Comparison of ENCODE assay signal across 25 cellular contexts in genomic region chr4:1376841-1377605, GRCh38. TPM values are rescaled to one million over a fixed set of nuclear protein-coding genes. Genes with fewer than 3 reads are reported as not detected.
DNase-seq lines count a peak whose midpoint lies in the region; ATAC-seq and TF ChIP-seq lines count a peak whose summit lies in the region.
"Had no signal": no experiment of that assay in that cellular context is flagged by ENCODE, and none has a peak within 500 bp of the region (broad histone marks: within the 10 kb centered on the region; RNA-seq: fewer than 3 reads in every experiment).

No MANE protein-coding gene starts in this region.

- no peak overlapping the region for H4K5ac ChIP-seq in mesendoderm (ENCODE audit: low read length)

- H3K36me3 ChIP-seq in HCT116 (ENCODE audit: control insufficient read depth in 1 of 2, insufficient read depth in 2 of 2, low read length in 2 of 2) (no peaks in the 10 kb centered on the region; a peak in 1 of 4 replicates), mesendoderm (ENCODE audit: control insufficient read depth, insufficient read depth, low read length) (no peaks in the 10 kb centered on the region), sigmoid colon (peaks cover 5 to 68% (median 13%) of the 10 kb centered on the region in 4 donors)
- H3K36me3 ChIP-seq: brain microvascular endothelial cell, transverse colon had no signal

- H2BK5ac ChIP-seq in mesendoderm (ENCODE audit: low read length): no peak overlapping the region

- H3K9me3 Mint-ChIP-seq in chondrocyte (ENCODE audit: low read depth): no peaks in the 10 kb centered on the region
- H3K9me3 Mint-ChIP-seq: activated naive CD8-positive, alpha-beta T cell treated with anti-CD3 and anti-CD28 coated beads for 36 hours; stimulated activated naive CD8-positive, alpha-beta T cell treated with anti-CD3 and anti-CD28 coated beads, Interleukin-15, Interleukin-2, amounts not matched to agents 100 ng/mL and 50 ng/mL, for 24 hours had no signal

- no peak overlapping the region for H2AK5ac ChIP-seq in mesendoderm (ENCODE audit: low read length)

- POLR2A ChIA-PET in HCT116 (lab: Charles Lee): no interaction called here

- H3K9ac ChIP-seq in HCT116 (ENCODE audit: low read length) (no peak overlapping the region), mesendoderm (ENCODE audit: low read length) (no peak overlapping the region)

- no peak overlapping the region for H3K27ac Mint-ChIP-seq in chondrocyte (ENCODE audit: unreplicated experiment)
- H3K27ac Mint-ChIP-seq: activated CD4-positive, alpha-beta T cell treated with anti-CD3 and anti-CD28 coated beads for 36 hours; activated naive CD8-positive, alpha-beta T cell treated with anti-CD3 and anti-CD28 coated beads for 36 hours; stimulated activated naive CD8-positive, alpha-beta T cell treated with anti-CD3 and anti-CD28 coated beads, Interleukin-15, Interleukin-2, amounts not matched to agents 100 ng/mL and 50 ng/mL, for 24 hours had no signal

- no peaks in the 10 kb centered on the region for H3K4me1 Mint-ChIP-seq in chondrocyte (ENCODE audit: low read depth)
- H3K4me1 Mint-ChIP-seq: activated CD4-positive, alpha-beta T cell treated with anti-CD3 and anti-CD28 coated beads for 36 hours; activated naive CD8-positive, alpha-beta T cell treated with anti-CD3 and anti-CD28 coated beads for 36 hours had no signal

- no peaks in the 10 kb centered on the region for H3K27me3 ChIP-seq in HCT116 (ENCODE audit: insufficient read depth, low read length)
- H3K27me3 ChIP-seq in mesendoderm (ENCODE audit: insufficient read depth, low read length, poor library complexity): no peaks in the 10 kb centered on the region
- no peaks in the 10 kb centered on the region for H3K27me3 ChIP-seq in sigmoid colon
- H3K27me3 ChIP-seq: brain microvascular endothelial cell, transverse colon had no signal

- H3K36me3 Mint-ChIP-seq in chondrocyte (ENCODE audit: low read depth): peaks cover 12% of the 10 kb centered on the region

- TF ChIP-seq CTCF in HCT116 (IDR thresholded peaks at IDR 0.05 in 2 of 3, conservative IDR thresholded peaks at IDR 0.05 in 1 of 3; ENCODE audit: borderline replicate concordance in 1 of 3, insufficient read depth in 1 of 3, low read depth in 2 of 3, low read length in 2 of 3) (no peak), chondrocyte (IDR thresholded peaks at IDR 0.05) (no peak), sigmoid colon (IDR thresholded peaks at IDR 0.05) (no peak)

- H3K27ac ChIP-seq in HCT116 (ENCODE audit: low read depth, low read length) (no peak overlapping the region), mesendoderm (ENCODE audit: low read depth, low read length) (no peak overlapping the region), sigmoid colon (no peak overlapping the region)
- H3K27ac ChIP-seq: brain microvascular endothelial cell, coronary artery, HL-60, transverse colon had no signal

- BruUV-seq in HCT116 (replicated peaks; lab: Mats Ljungman, UMichigan): no TSS peak

- intact Hi-C loops in HCT116 (cut with micrococcal nuclease) (no loop called here), sigmoid colon (cut with DNase I) (no loop called here)

- H3K4me3 ChIP-seq in HCT116 (replicated peaks in 1 of 2; ENCODE audit: low read depth in 1 of 2, low read length in 2 of 2) (no peak overlapping the region), mesendoderm (ENCODE audit: low read length) (no peak overlapping the region), sigmoid colon (no peak overlapping the region)
- H3K4me3 ChIP-seq: coronary artery, smooth muscle cell, transverse colon had no signal

- 0 out of 2 replicates have a peak, but pooled peaks have one; percentile 8 for TF ChIP-seq RAD21 in HCT116 (IDR thresholded peaks at IDR 0.05; ENCODE audit: low read depth)

- H2BK15ac ChIP-seq in mesendoderm (replicated peaks; ENCODE audit: low read depth): no peak overlapping the region

- no peak overlapping the region for H3K56ac ChIP-seq in mesendoderm (ENCODE audit: low read length)

- no peak overlapping the region for H3K4me3 Mint-ChIP-seq in chondrocyte (ENCODE audit: unreplicated experiment)
- H3K4me3 Mint-ChIP-seq: activated CD4-positive, alpha-beta T cell treated with anti-CD3 and anti-CD28 coated beads for 36 hours; activated naive CD8-positive, alpha-beta T cell treated with anti-CD3 and anti-CD28 coated beads for 36 hours; stimulated activated naive CD8-positive, alpha-beta T cell treated with anti-CD3 and anti-CD28 coated beads, Interleukin-15, Interleukin-2, amounts not matched to agents 100 ng/mL and 50 ng/mL, for 24 hours had no signal

- no peak overlapping the region for H4K8ac ChIP-seq in mesendoderm (ENCODE audit: low read depth, low read length)

- H3K4me1 ChIP-seq in HCT116 (ENCODE audit: control insufficient read depth in 1 of 2, insufficient read depth in 2 of 2, low read length in 2 of 2): no peaks in the 10 kb centered on the region
- H3K4me1 ChIP-seq in mesendoderm (ENCODE audit: control insufficient read depth, low read depth, low read length): no peaks in the 10 kb centered on the region
- H3K4me1 ChIP-seq in sigmoid colon: no peaks in the 10 kb centered on the region
- H3K4me1 ChIP-seq: transverse colon had no signal

- TF ChIP-seq EP300 in sigmoid colon (IDR thresholded peaks at IDR 0.05): no peak

- H3K9me2 ChIP-seq in HCT116 (ENCODE audit: insufficient read depth): no peaks in the 10 kb centered on the region

- H3K79me1 ChIP-seq in mesendoderm (ENCODE audit: low read length): no peaks in the 10 kb centered on the region

- no peak overlapping the region for H3K23ac ChIP-seq in mesendoderm (ENCODE audit: low read length)

- no peak overlapping the region for H2BK120ac ChIP-seq in mesendoderm (ENCODE audit: low read depth, low read length)

- no peak overlapping the region for H3K4ac ChIP-seq in mesendoderm (ENCODE audit: low read depth, low read length)

- no peak overlapping the region for H3K4me2 ChIP-seq in HCT116 (ENCODE audit: low read length)
- no peak overlapping the region for H3K4me2 ChIP-seq in mesendoderm (ENCODE audit: low read length)
- H3K4me2 ChIP-seq: smooth muscle cell had no signal

- no peak overlapping the region for H3K18ac ChIP-seq in mesendoderm (ENCODE audit: low read length)

- WGBS in mesendoderm (ENCODE audit: extremely low coverage, insufficient coverage, low lambda C conversion rate): no CpG with 5 or more reads among the region's 32 CpGs
- 92 to 95% methylated on average over 32 of the region's 32 CpGs for WGBS in sigmoid colon, 2 donors

- ATAC-seq in HCT116 (peak; percentile 41; the same call in 1 of the 2 replicates), GM21825 (IDR thresholded peaks at IDR 0.05; ENCODE audit: unreplicated experiment) (no peak), GM19324 (IDR thresholded peaks at IDR 0.05; ENCODE audit: low FRiP score, unreplicated experiment) (no peak)
- ATAC-seq: activated CD4-positive, alpha-beta T cell treated with anti-CD3 and anti-CD28 coated beads for 36 hours had no signal

- no peaks in the 10 kb centered on the region for H3K9me3 ChIP-seq in HCT116 (ENCODE audit: control insufficient read depth in 1 of 2, insufficient read depth in 1 of 2, low read depth in 1 of 2, low read length in 2 of 2)
- H3K9me3 ChIP-seq in sigmoid colon: no peaks in the 10 kb centered on the region
- H3K9me3 ChIP-seq: transverse colon had no signal

- H4K20me1 ChIP-seq in HCT116 (ENCODE audit: insufficient read depth): no peaks in the 10 kb centered on the region

- RAD21 ChIA-PET in HCT116 (lab: Charles Lee; ENCODE audit: low non-redundant PET in 1 of 2, low total read pairs in 2 of 2, uncharacterized antibody in 2 of 2, unreplicated experiment in 2 of 2): no interaction called here

- DNase-seq in HCT116 (ENCODE audit: low read depth, low spot score) (no peak), chondrocyte (ENCODE audit: low spot score) (peak; percentile 90), mesendoderm (peak; percentile 27), sigmoid colon (peak; percentile 55), LoVo (ENCODE audit: low spot score) (no peak), ureter (ENCODE audit: low spot score) (no peak)
- DNase-seq: activated CD4-positive, alpha-beta T cell treated with anti-CD3 and anti-CD28 coated beads for 36 hours; activated naive CD8-positive, alpha-beta T cell treated with anti-CD3 and anti-CD28 coated beads for 36 hours; brain microvascular endothelial cell; COR-L47; IMR-90; NCI-H1436; NCI-H2171; NCI-H526 treated with DMSO at 0.1 percent for 48 hours; stimulated activated CD4-positive, alpha-beta T cell treated with anti-CD3 and anti-CD28 coated beads, Interleukin-4, amount 100 ng/mL, for 1 hour; transverse colon had no signal

- no peaks in the 10 kb centered on the region for H3K27me3 Mint-ChIP-seq in chondrocyte (ENCODE audit: low read depth)
- H3K27me3 Mint-ChIP-seq: activated CD4-positive, alpha-beta T cell treated with anti-CD3 and anti-CD28 coated beads for 36 hours; activated naive CD8-positive, alpha-beta T cell treated with anti-CD3 and anti-CD28 coated beads for 36 hours; stimulated activated naive CD8-positive, alpha-beta T cell treated with anti-CD3 and anti-CD28 coated beads, Interleukin-15, Interleukin-2, amounts not matched to agents 100 ng/mL and 50 ng/mL, for 24 hours had no signal

- no peak overlapping the region for H2AFZ ChIP-seq in HCT116 (ENCODE audit: low read depth, low read length, poor library complexity, severe bottlenecking)

- H3K79me2 ChIP-seq in HCT116 (ENCODE audit: insufficient read depth, low read length) (no peaks in the 10 kb centered on the region), mesendoderm (ENCODE audit: control insufficient read depth, insufficient read depth, low read length) (no peaks in the 10 kb centered on the region)

- CTCF ChIA-PET in HCT116 (lab: Charles Lee): no interaction called here

- TF ChIP-seq POLR2A in HCT116 (IDR thresholded peaks at IDR 0.05; ENCODE audit: borderline replicate concordance, extremely low read depth, insufficient read depth, insufficient read length): no peak
- TF ChIP-seq POLR2A in sigmoid colon (IDR thresholded peaks at IDR 0.05): no peak

TF ChIP-seq in HCT116, 20 proteins besides CTCF, POLR2A, EP300 and RAD21 (continues in another document):
- TF ChIP-seq POLR2AphosphoS5 (IDR thresholded peaks at IDR 0.05; ENCODE audit: low read depth, low read length) (no peak), TCF7L2 (IDR thresholded peaks at IDR 0.05; ENCODE audit: borderline replicate concordance, extremely low read depth, insufficient read depth, insufficient read length) (no peak)

RNA-seq across cellular contexts. Expression of gene NKX1-1, which starts 29.2 kb away (rescaled TPM):
- not detected for total RNA-seq in HCT116 (2021; ENCODE audit: unreplicated experiment)
- not detected in 2 replicates for polyA plus RNA-seq in HCT116 (2012)
- not detected in 3 replicates for total RNA-seq in chondrocyte
- polyA plus RNA-seq in mesendoderm (2013, experiment 1 of 2): not detected
- polyA plus RNA-seq in mesendoderm (2013, experiment 2 of 2): not detected
- not detected for total RNA-seq in sigmoid colon
- polyA plus RNA-seq in sigmoid colon: not detected
- not detected for total RNA-seq in ureter
- total RNA-seq: activated CD4-positive, alpha-beta T cell treated with anti-CD3 and anti-CD28 coated beads for 36 hours; activated naive CD8-positive, alpha-beta T cell treated with anti-CD3 and anti-CD28 coated beads for 36 hours; IMR-90; lower leg skin; MCF 10A; osteoblast; smooth muscle cell; transverse colon had no signal
- polyA plus RNA-seq: IMR-90, smooth muscle cell had no signal

RNA-seq across cellular contexts. Expression of gene UVSSA, which starts 30.0 kb away (rescaled TPM):
- total RNA-seq in HCT116 (2021; ENCODE audit: unreplicated experiment) (30.5 TPM), chondrocyte (20.7 to 35.1 TPM (median 20.9 TPM) in 3 replicates), sigmoid colon (10 to 100 TPM in 2 of 4 donors, 1 to 10 TPM in 2; 7.1 to 17.4 (median 10.4) TPM), ureter (48.1 TPM)
- polyA plus RNA-seq in HCT116 (2012): 12.1 and 15.2 TPM in 2 replicates
- 4.3 TPM for polyA plus RNA-seq in mesendoderm (2013, experiment 1 of 2)
- polyA plus RNA-seq in mesendoderm (2013, experiment 2 of 2): 4.6 TPM
- 10 to 100 TPM in 1 of 3 donors, 1 to 10 TPM in 2; 1.8 to 18.7 (median 4.6) TPM for polyA plus RNA-seq in sigmoid colon

Comparison
In these comparisons a context has a peak if more than half of its experiments do, and no peak if none do; other contexts are left out.
1. DNase-seq: peak in chondrocyte (single experiment), mesendoderm (single experiment) and sigmoid colon (single experiment); none in HCT116 (single experiment), LoVo (single experiment) and ureter (single experiment).